Comparison of ENCODE assay signal across 28 cellular contexts in genomic region chr15:35580606-35581005, GRCh38.
"Had no signal": no experiment of that assay in that cellular context is flagged by ENCODE, and none has a peak within 500 bp of the region (broad histone marks: within the 10 kb centered on the region; RNA-seq: fewer than 3 reads in every experiment).

No MANE protein-coding gene starts in this region.

- H3K36me3 ChIP-seq: left lung, pancreas, prostate gland, stomach, thyroid gland, transverse colon, upper lobe of left lung, vagina had no signal

- H3K27ac ChIP-seq: left lung, pancreas, prostate gland, skin epidermis, stomach, testis, thyroid gland, transverse colon, upper lobe of left lung, vagina had no signal

- FAIRE-seq: kidney, pancreas had no signal

- DNase-seq: hippocampal formation; kidney; left colon; left lung; mesendoderm; naive B cell; natural killer cell; nucleus accumbens; pancreas; posterior cingulate gyrus; retina; right cardiac atrium; stimulated activated CD4-positive, alpha-beta T cell treated with anti-CD3 and anti-CD28 coated beads, Interleukin-12 subunit alpha, Interleukin-12 subunit beta, amount 100 ng/mL, for 4 hours; stimulated activated CD4-positive, alpha-beta T cell treated with anti-CD3 and anti-CD28 coated beads, Interleukin-15, amount 100 ng/mL, for 24 hours; stimulated activated CD4-positive, alpha-beta T cell treated with anti-CD3 and anti-CD28 coated beads, Interleukin-2, amount 100 ng/mL, for 24 hours; stimulated activated CD4-positive, alpha-beta T cell treated with anti-CD3 and anti-CD28 coated beads, Interleukin-4, amount 100 ng/mL, for 1 hour; stimulated activated naive B cell treated with anti-CD40 and anti-IgM and Interleukin-4, amounts not matched to agents 10 μg/mL and 1 μg/mL and 100 μg/mL, for 72 hours; stimulated activated naive CD8-positive, alpha-beta T cell treated with anti-CD3 and anti-CD28 coated beads, Interleukin-15, Interleukin-2, amounts not matched to agents 100 U/mL and 50 U/mL, for 24 hours; stomach; testis; thyroid gland; transverse colon; upper lobe of left lung had no signal

- ATAC-seq: left colon; left lung; natural killer cell; pancreas; right cardiac atrium; sciatic nerve; stimulated activated naive B cell treated with anti-CD40 and anti-IgM and Interleukin-4, amounts not matched to agents 10 μg/mL and 1 μg/mL and 100 μg/mL, for 72 hours; stimulated activated naive CD8-positive, alpha-beta T cell treated with anti-CD3 and anti-CD28 coated beads, Interleukin-15, Interleukin-2, amounts not matched to agents 100 U/mL and 50 U/mL, for 24 hours had no signal

- H3K27me3 ChIP-seq: left lung, pancreas, stomach, testis, thyroid gland, transverse colon, upper lobe of left lung, vagina had no signal

- H3K9me3 ChIP-seq: left lung, pancreas, prostate gland, stomach, testis, thyroid gland, transverse colon, upper lobe of left lung, vagina had no signal

- H3K4me1 ChIP-seq: left lung, pancreas, prostate gland, testis, transverse colon, vagina had no signal

- H3K4me3 ChIP-seq: left lung, lung, pancreas, prostate gland, skin epidermis, stomach, testis, thyroid gland, transverse colon, upper lobe of left lung, vagina had no signal
